10 cellular contexts compared by ENCODE assay signal in genomic region chr4:39319678-39320077, GRCh38. TPM values are rescaled to one million over a fixed set of nuclear protein-coding genes. Genes with fewer than 3 reads are reported as not detected.
DNase-seq lines count a peak whose midpoint lies in the region; FAIRE-seq and TF ChIP-seq lines count a peak whose summit lies in the region.
"Had no signal": no experiment of that assay in that cellular context is flagged by ENCODE, and none has a peak within 500 bp of the region (broad histone marks: within the 10 kb centered on the region; RNA-seq: fewer than 3 reads in every experiment).

No MANE protein-coding gene starts in this region.

- peak; percentile 24 for DNase-seq in AG08396 (ENCODE audit: low spot score)
- DNase-seq in HS-5 (ENCODE audit: low read depth) = peak; percentile 56
- peak; percentile 97 for DNase-seq in amniotic epithelial cell (ENCODE audit: low read depth)
- peak; percentile 96 for DNase-seq in iris pigment epithelial cell (ENCODE audit: low read depth)
- no peak for DNase-seq in NCI-H2227 (lab: John Stamatoyannopoulos, UW; ENCODE audit: unreplicated experiment)
- DNase-seq in tibial artery = no peak
- no peak for DNase-seq in frontal cortex (ENCODE audit: low spot score in 2 of 2)
- no peak for DNase-seq in activated CD4-positive, CD25-positive, alpha-beta regulatory T cell (lab: John Stamatoyannopoulos, UW)
- DNase-seq: CD8-positive, alpha-beta memory T cell; stomach had no signal

- no peak overlapping the region for H3K4me3 ChIP-seq in tibial artery
- H3K4me3 ChIP-seq: stomach had no signal

- FAIRE-seq in frontal cortex (lab: Jason Lieb, UNC) = no peak

- no peak for TF ChIP-seq CTCF in tibial artery (IDR thresholded peaks at IDR 0.05)

- H3K36me3 ChIP-seq in tibial artery = peaks cover 34 to 57% (median 35%) of the 10 kb centered on the region in 3 donors

- H3K27ac ChIP-seq in tibial artery = no peak overlapping the region
- H3K27ac ChIP-seq: stomach had no signal

- intact Hi-C loops in tibial artery (cut with DNase I; ENCODE audit: low total_unique reads) = loop anchor here (2.0 kb wide), 1 partner anchor 15 kb away; no protein-coding TSS in a partner anchor

- no peaks in the 10 kb centered on the region for H3K27me3 ChIP-seq in tibial artery
- H3K27me3 ChIP-seq: stomach had no signal

- H3K9me3 ChIP-seq in tibial artery = no peaks in the 10 kb centered on the region
- H3K9me3 ChIP-seq: stomach had no signal

- H3K4me1 ChIP-seq in tibial artery = no peaks in the 10 kb centered on the region
- H3K4me1 ChIP-seq: stomach had no signal

RNA-seq across cellular contexts. Expression of gene RFC1, which starts 46.5 kb away (rescaled TPM):
- total RNA-seq in frontal cortex = 55.0 TPM

Comparison
In these comparisons a context has a peak if more than half of its experiments do, and no peak if none do; other contexts are left out.
1. DNase-seq: peak in AG08396 (single experiment), HS-5 (single experiment), amniotic epithelial cell (single experiment) and iris pigment epithelial cell (single experiment); none in NCI-H2227 (single experiment), tibial artery (0 of 2), frontal cortex (0 of 2) and activated CD4-positive, CD25-positive, alpha-beta regulatory T cell (0 of 4).